ENCODE assay signal across 12 cellular contexts in the genomic region with DNA sequence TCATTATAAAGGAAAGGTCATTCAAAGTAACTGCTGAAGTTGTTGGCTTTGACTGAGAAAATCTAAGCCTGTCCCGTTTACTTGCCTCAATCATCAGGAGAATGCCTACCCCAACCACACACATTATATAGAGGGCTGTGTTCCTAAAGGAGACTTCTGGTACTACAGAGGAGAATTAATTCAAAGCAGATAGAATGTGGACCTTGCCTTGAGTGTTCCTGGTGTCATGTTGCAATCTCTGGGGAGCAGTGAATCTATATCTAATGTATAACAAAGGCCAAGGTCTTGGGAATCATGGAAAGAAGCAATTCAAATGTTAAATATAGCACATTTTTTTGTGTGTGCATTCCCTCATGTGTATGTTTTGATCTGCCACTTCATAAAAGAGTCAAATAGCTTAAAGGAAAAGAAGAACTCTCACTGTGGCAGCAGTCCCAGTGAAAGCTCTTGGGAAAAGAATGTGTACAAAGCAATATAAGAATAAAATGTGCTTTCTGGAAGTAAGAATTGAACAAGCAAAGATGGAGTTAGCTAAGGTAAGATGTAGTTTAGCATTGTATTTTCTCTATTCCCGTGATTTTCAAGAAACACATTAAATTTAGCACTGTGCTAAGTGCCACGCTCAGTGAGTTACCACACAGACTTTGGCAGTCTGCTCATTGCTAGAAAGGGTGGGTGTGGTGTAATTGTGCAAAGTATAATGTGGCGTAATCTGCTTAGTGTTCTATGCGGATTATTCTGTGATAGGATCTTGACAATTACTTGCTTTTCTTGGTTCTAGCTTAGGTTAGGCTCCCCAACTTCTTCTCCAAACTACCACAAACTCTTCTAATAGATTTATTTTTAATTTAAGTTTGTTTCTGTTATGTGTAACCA. TPM values are rescaled to one million over a fixed set of nuclear protein-coding genes. Genes with fewer than 3 reads are reported as not detected.
A peak's percentile ranks its signal among the peaks of the same experiment; 100 is the strongest.
DNase-seq lines count a peak whose midpoint lies in the region; ATAC-seq, FAIRE-seq and TF ChIP-seq lines count a peak whose summit lies in the region.
"Had no signal": no experiment of that assay in that cellular context is flagged by ENCODE, and none has a peak within 500 bp of the region (broad histone marks: within the 10 kb centered on the region; RNA-seq: fewer than 3 reads in every experiment).

No MANE protein-coding gene starts in this region.

- in situ Hi-C loops in HAP-1 (cut with MboI; ENCODE audit: low sequenced_read_pairs) = no loop called here
- in situ Hi-C loops in gastrocnemius medialis (cut with MboI; ENCODE audit: low sequenced_read_pairs in 4 of 4) = loop anchor here in 1 of 4 donors (10.0 kb wide), 1 partner anchor 199 kb away; no protein-coding TSS in a partner anchor

- CTCF ChIA-PET in GM10248 (lab: Yijun Ruan, JAX) = interaction anchor here (0.7 kb wide), 1 partner anchor 1641 kb away, joined by 3 read pairs; no protein-coding TSS in a partner anchor

- no peak for FAIRE-seq in RCC 7860 (lab: Jason Lieb, UNC)
- FAIRE-seq: H54 had no signal

- H3K9me3 ChIP-seq in HAP-1 = no peaks in the 10 kb centered on the region
- H3K9me3 ChIP-seq in SK-N-MC (ENCODE audit: low read depth, low read length) = no peaks in the 10 kb centered on the region
- no peaks in the 10 kb centered on the region for H3K9me3 ChIP-seq in right atrium auricular region
- no peaks in the 10 kb centered on the region for H3K9me3 ChIP-seq in gastrocnemius medialis
- no peaks in the 10 kb centered on the region for H3K9me3 ChIP-seq in spleen

- TF ChIP-seq CTCF in right atrium auricular region (IDR thresholded peaks at IDR 0.05) (no peak), gastrocnemius medialis (IDR thresholded peaks at IDR 0.05 in 4 of 5, conservative IDR thresholded peaks at IDR 0.05 in 1 of 5) (no peak), spleen (IDR thresholded peaks at IDR 0.05 in 8 of 11, conservative IDR thresholded peaks at IDR 0.05 in 3 of 11) (no peak), GM10248 (IDR thresholded peaks at IDR 0.05; ENCODE audit: control extremely low read depth, extremely low read depth, low read depth, missing control alignments) (no peak)

- H3K27me3 ChIP-seq in HAP-1 (ENCODE audit: low read depth) (no peaks in the 10 kb centered on the region), right atrium auricular region (no peaks in the 10 kb centered on the region), gastrocnemius medialis (no peaks in the 10 kb centered on the region), spleen (replicated peaks in 1 of 7) (no peaks in the 10 kb centered on the region)

- H3K4me1 ChIP-seq in HAP-1 (peaks cover 30% of the 10 kb centered on the region), right atrium auricular region (peaks cover 0 to 4% of the 10 kb centered on the region in 2 donors), gastrocnemius medialis (no peaks in the 10 kb centered on the region), spleen (no peaks in the 10 kb centered on the region)

- H3K36me3 ChIP-seq in HAP-1 (replicated peaks) = no peaks in the 10 kb centered on the region
- no peaks in the 10 kb centered on the region for H3K36me3 ChIP-seq in SK-N-MC (ENCODE audit: insufficient read depth, low read length)
- no peaks in the 10 kb centered on the region for H3K36me3 ChIP-seq in right atrium auricular region
- no peaks in the 10 kb centered on the region for H3K36me3 ChIP-seq in gastrocnemius medialis
- no peaks in the 10 kb centered on the region for H3K36me3 ChIP-seq in spleen

- DNase-seq in HAP-1 (ENCODE audit: low spot score in 2 of 2) = peak; percentile 82 to 99
- peak; percentile 81 for DNase-seq in SK-N-MC (ENCODE audit: low read depth, low spot score)
- peak; percentile 67 for DNase-seq in right atrium auricular region (ENCODE audit: low spot score)
- DNase-seq in gastrocnemius medialis = peak; percentile 10 to 49
- DNase-seq in spleen = no peak
- no peak for DNase-seq in GM10248 (ENCODE audit: extremely low spot score)
- DNase-seq in RCC 7860 (ENCODE audit: low spot score) = no peak
- DNase-seq: DMS79 had no signal

- intact Hi-C loops in gastrocnemius medialis (cut with DNase I; ENCODE audit: low total_unique reads) (no loop called here), spleen (cut with DNase I; ENCODE audit: low total_unique reads) (no loop called here)

- H3K4me3 ChIP-seq in HAP-1 (no peak overlapping the region), SK-N-MC (peak overlapping the region; percentile 66), right atrium auricular region (no peak overlapping the region), gastrocnemius medialis (no peak overlapping the region), spleen (no peak overlapping the region)

- TF ChIP-seq POLR2A in gastrocnemius medialis (IDR thresholded peaks at IDR 0.05) (no peak), spleen (IDR thresholded peaks at IDR 0.05) (no peak)

- H3K27ac ChIP-seq in SK-N-MC (peak overlapping the region; percentile 65), right atrium auricular region (peak overlapping the region in 1 of 2 donors; percentile 32), gastrocnemius medialis (no peak overlapping the region), spleen (peak overlapping the region in 1 of 8 donors; percentile 17)

- H3K9ac ChIP-seq in SK-N-MC (ENCODE audit: insufficient read length) = no peak overlapping the region

- peak; percentile 77 to 84 for ATAC-seq in gastrocnemius medialis
- no peak for ATAC-seq in GM21529 (IDR thresholded peaks at IDR 0.05; ENCODE audit: unreplicated experiment)

- POLR2A ChIA-PET in GM10248 (lab: Yijun Ruan, JAX) = no interaction called here

- 68 to 87% (median 82%) methylated on average over 5 of the region's 5 CpGs for WGBS in spleen, 5 donors

RNA-seq across cellular contexts. Expression of a gene that starts 13.7 kb away (rescaled TPM):
- 1 to 10 TPM in 1 of 2 donors, not detected in 1; 3.6 TPM for total RNA-seq in right atrium auricular region
- under 1 TPM in 2 of 4 donors, not detected in 2; 0.16 to 0.49 TPM for total RNA-seq in gastrocnemius medialis
- total RNA-seq in spleen = not detected
- polyA plus RNA-seq in spleen = under 1 TPM in 2 of 3 donors, not detected in 1; 0.02 to 0.03 TPM
- total RNA-seq: activated CD8-positive, alpha-beta memory T cell treated with anti-CD3 and anti-CD28 coated beads for 36 hours; glomerular endothelial cell had no signal

Comparison
In these comparisons a context has a peak if more than half of its experiments do, and no peak if none do; other contexts are left out.
1. DNase-seq: peak in HAP-1 (2 of 2), SK-N-MC (single experiment), right atrium auricular region (single experiment) and gastrocnemius medialis (2 of 2); none in spleen (single experiment), GM10248 (single experiment) and RCC 7860 (single experiment).